In the genomic region with DNA sequence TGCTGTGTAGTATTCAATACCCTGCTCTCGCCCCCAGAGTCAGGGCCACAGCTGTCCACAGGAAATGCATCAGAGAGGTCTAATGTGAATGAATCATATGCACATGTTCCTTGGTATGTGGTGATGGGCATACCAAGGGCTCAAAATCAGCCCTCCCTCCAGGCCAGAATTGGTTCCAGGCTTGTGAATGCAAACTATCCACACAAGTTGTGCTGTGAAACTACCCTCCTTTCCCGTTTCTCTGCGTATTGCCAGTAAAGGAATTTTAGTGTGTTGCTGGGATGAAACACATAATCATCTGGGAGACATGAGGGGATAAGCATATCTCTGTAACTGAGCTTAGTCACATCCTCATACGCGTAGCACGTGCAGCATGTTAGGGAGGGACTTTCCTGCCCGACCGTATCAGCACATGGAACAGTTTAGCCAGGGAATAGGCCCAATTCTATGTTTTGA, we compare ENCODE assay signal across 1 cellular context.
TF ChIP-seq lines count a peak whose summit lies in the region.

No MANE protein-coding gene starts in this region.

TF ChIP-seq in endothelial cell of umbilical vein, 7 proteins besides CTCF, POLR2A, EP300 and RAD21:
- TF ChIP-seq JUN (IDR thresholded peaks at IDR 0.05; ENCODE audit: borderline replicate concordance, insufficient read depth, insufficient read length, low read depth) (peak; percentile 84), GATA2 (IDR thresholded peaks at IDR 0.05; ENCODE audit: insufficient read depth, insufficient read length, low read depth, low read length) (peak; percentile 88), POLR2AphosphoS5 (IDR thresholded peaks at IDR 0.05; ENCODE audit: insufficient read depth, low read depth, low read length) (peak; percentile 77), FOS (IDR thresholded peaks at IDR 0.05; ENCODE audit: borderline replicate concordance, insufficient read depth, low read length) (peak; percentile 94), EZH2 (IDR thresholded peaks at IDR 0.05; ENCODE audit: borderline replicate concordance, low read depth, low read length, severe bottlenecking) (no peak), MYC (IDR thresholded peaks at IDR 0.05; ENCODE audit: low read depth, low read length) (peak; percentile 96)
- TF ChIP-seq, protein P1, sequence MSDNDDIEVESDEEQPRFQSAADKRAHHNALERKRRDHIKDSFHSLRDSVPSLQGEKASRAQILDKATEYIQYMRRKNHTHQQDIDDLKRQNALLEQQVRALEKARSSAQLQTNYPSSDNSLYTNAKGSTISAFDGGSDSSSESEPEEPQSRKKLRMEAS (IDR thresholded peaks at IDR 0.05; ENCODE audit: insufficient read depth, insufficient read length) = peak; percentile 96
